7 cellular contexts compared by ENCODE assay signal in genomic region chr21:23249760-23250159, GRCh38.
"Had no signal": no experiment of that assay in that cellular context is flagged by ENCODE, and none has a peak within 500 bp of the region (broad histone marks: within the 10 kb centered on the region; RNA-seq: fewer than 3 reads in every experiment).

No MANE protein-coding gene starts in this region.

- ATAC-seq: HCT116 had no signal

- H2AFZ ChIP-seq: GM23248 had no signal

- DNase-seq: GM23248, GOT3, H7, HFFc6 had no signal

- H3K9ac ChIP-seq: GM23248 had no signal

- H3K27ac ChIP-seq: GM23248, HL-60 had no signal

- H3K9me3 ChIP-seq: HAP-1 had no signal

- H3K4me1 ChIP-seq: HAP-1 had no signal

- H3K36me3 ChIP-seq: HAP-1 had no signal

- H3K4me3 ChIP-seq: GM23248, HAP-1 had no signal
